ENCODE assay signal across 11 cellular contexts in genomic region chr20:37586078-37586477, GRCh38.
"Had no signal": no experiment of that assay in that cellular context is flagged by ENCODE, and none has a peak within 500 bp of the region (broad histone marks: within the 10 kb centered on the region; RNA-seq: fewer than 3 reads in every experiment).

No MANE protein-coding gene starts in this region.

- FAIRE-seq: H1, H54 had no signal

- H3K4me3 ChIP-seq: GM23248, GM23338, HAP-1 had no signal

- H3K27ac Mint-ChIP-seq: GM23338, H9, HFFc6 had no signal

- H3K4me1 Mint-ChIP-seq: GM23338 had no signal

- DNase-seq: GM23248, GOT3, H7, H9, HCEC 1CT, HFFc6 had no signal

- H3K9me3 Mint-ChIP-seq: GM23338, HFFc6 had no signal

- H3K4me3 Mint-ChIP-seq: GM23338, H9, HFFc6 had no signal

- H2AFZ ChIP-seq: GM23248, GM23338 had no signal

- H3K4me2 ChIP-seq: GM23338 had no signal

- H3K9me3 ChIP-seq: HAP-1 had no signal

- ATAC-seq: GM23338, HCT116 had no signal

- H3K9ac ChIP-seq: GM23248 had no signal

- H3K36me3 ChIP-seq: HAP-1 had no signal

- H3K4me1 ChIP-seq: HAP-1 had no signal

- H3K27ac ChIP-seq: GM23248 had no signal
